8 cellular contexts compared by ENCODE assay signal in genomic region chr4:38319456-38320348, GRCh38.
DNase-seq lines count a peak whose midpoint lies in the region; ATAC-seq and TF ChIP-seq lines count a peak whose summit lies in the region.

No MANE protein-coding gene starts in this region.

- no peaks in the 10 kb centered on the region for H4K20me1 ChIP-seq in Loucy (ENCODE audit: insufficient read depth, low read length, poor library complexity, severe bottlenecking)

- peak; percentile 56 for DNase-seq in DMS 273 treated with DMSO at 0.1 percent for 48 hours (lab: John Stamatoyannopoulos, UW)
- peak; percentile 17 to 22 for DNase-seq in SHP77 (lab: John Stamatoyannopoulos, UW)
- DNase-seq in activated effector memory CD4-positive, alpha-beta T cell treated with anti-CD3 and anti-CD28 coated beads, Interleukin-2, amount 50 U/mL, for 16 hours: peak; percentile 97
- DNase-seq in fibroblast of the conjunctiva (ENCODE audit: low read depth): peak; percentile 91
- DNase-seq in stomach: peak; percentile 96

- H3K36me3 ChIP-seq in Loucy (ENCODE audit: insufficient read depth, low read length) (no peaks in the 10 kb centered on the region), neuron (ENCODE audit: insufficient read depth, low read length) (no peaks in the 10 kb centered on the region), stomach (no peaks in the 10 kb centered on the region)

- H3K4me3 ChIP-seq in Loucy (ENCODE audit: low read length, poor library complexity, severe bottlenecking): peak overlapping the region; percentile 36
- H3K4me3 ChIP-seq in neuron (ENCODE audit: low read length): peak overlapping the region; percentile 48
- peak overlapping the region; percentile 25 to 34 (median 33) for H3K4me3 ChIP-seq in stomach

- WGBS in stomach, 5 donors: 17 to 24% (median 21%) methylated on average over 16 to 17 of the region's 17 CpGs

- H3K9me3 ChIP-seq in Loucy (ENCODE audit: insufficient read depth, low read depth, low read length) (no peaks in the 10 kb centered on the region), neuron (ENCODE audit: low read length) (no peaks in the 10 kb centered on the region), stomach (no peaks in the 10 kb centered on the region)

- H3K27me3 ChIP-seq in Loucy (ENCODE audit: insufficient read depth, low read length, poor library complexity, severe bottlenecking) (no peaks in the 10 kb centered on the region), neuron (ENCODE audit: insufficient read depth, low read length) (no peaks in the 10 kb centered on the region), stomach (no peaks in the 10 kb centered on the region)

- TF ChIP-seq EP300 in stomach (IDR thresholded peaks at IDR 0.05): no peak

- H3K4me1 ChIP-seq in Loucy (ENCODE audit: insufficient read depth, low read length, poor library complexity, severe bottlenecking) (no peaks in the 10 kb centered on the region), neuron (ENCODE audit: insufficient read depth, low read length) (peaks cover 19% of the 10 kb centered on the region), stomach (peaks cover 15 to 28% (median 26%) of the 10 kb centered on the region in 4 donors)

- intact Hi-C loops in stomach (cut with DNase I; ENCODE audit: low total_unique reads): loop anchor here (5.0 to 10.0 kb wide), 2 partner anchors 125 to 358 kb away; no protein-coding TSS in a partner anchor

- peak; percentile 48 for ATAC-seq in GM21825 (IDR thresholded peaks at IDR 0.05; ENCODE audit: unreplicated experiment)

- H3K9me2 ChIP-seq in Loucy (replicated peaks; ENCODE audit: low read depth, low read length): no peaks in the 10 kb centered on the region

- no peak overlapping the region for H3K9ac ChIP-seq in Loucy (ENCODE audit: low read depth, low read length, poor library complexity, severe bottlenecking)

- H2AFZ ChIP-seq in Loucy (ENCODE audit: low read length) (peak overlapping the region; percentile 84), neuron (ENCODE audit: low read depth, low read length) (peak overlapping the region; percentile 66)

- no peaks in the 10 kb centered on the region for H3F3A ChIP-seq in Loucy (ENCODE audit: low read depth)

- no peak for TF ChIP-seq POLR2A in stomach (IDR thresholded peaks at IDR 0.05)

- H3K4me2 ChIP-seq in Loucy (ENCODE audit: low read depth, low read length, poor library complexity, severe bottlenecking): peak overlapping the region; percentile 47

- peak overlapping the region; percentile 81 to 95 (median 90) for H3K27ac ChIP-seq in stomach

- no peaks in the 10 kb centered on the region for H3K79me2 ChIP-seq in Loucy (ENCODE audit: insufficient read depth, low read length)

- TF ChIP-seq CTCF in Loucy (conservative IDR thresholded peaks at IDR 0.05; ENCODE audit: low read length) (peak; percentile 99), stomach (IDR thresholded peaks at IDR 0.05) (peak in 6 of 7 experiments; percentile 93 to 100 (median 98))

Comparison
In these comparisons a context has a peak if more than half of its experiments do, and no peak if none do; other contexts are left out.
1. Peak in every context shown above with its lines: DNase-seq, ATAC-seq, H3K4me3 ChIP-seq and H3K27ac ChIP-seq.
2. DNase-seq: peak in every context shown above with its lines; median percentile 97 in activated effector memory CD4-positive, alpha-beta T cell treated with anti-CD3 and anti-CD28 coated beads, Interleukin-2, amount 50 U/mL, for 16 hours; 96 in stomach; 91 in fibroblast of the conjunctiva; 56 in DMS 273 treated with DMSO at 0.1 percent for 48 hours; 20 in SHP77.